13 cellular contexts compared by ENCODE assay signal in the genomic region with DNA sequence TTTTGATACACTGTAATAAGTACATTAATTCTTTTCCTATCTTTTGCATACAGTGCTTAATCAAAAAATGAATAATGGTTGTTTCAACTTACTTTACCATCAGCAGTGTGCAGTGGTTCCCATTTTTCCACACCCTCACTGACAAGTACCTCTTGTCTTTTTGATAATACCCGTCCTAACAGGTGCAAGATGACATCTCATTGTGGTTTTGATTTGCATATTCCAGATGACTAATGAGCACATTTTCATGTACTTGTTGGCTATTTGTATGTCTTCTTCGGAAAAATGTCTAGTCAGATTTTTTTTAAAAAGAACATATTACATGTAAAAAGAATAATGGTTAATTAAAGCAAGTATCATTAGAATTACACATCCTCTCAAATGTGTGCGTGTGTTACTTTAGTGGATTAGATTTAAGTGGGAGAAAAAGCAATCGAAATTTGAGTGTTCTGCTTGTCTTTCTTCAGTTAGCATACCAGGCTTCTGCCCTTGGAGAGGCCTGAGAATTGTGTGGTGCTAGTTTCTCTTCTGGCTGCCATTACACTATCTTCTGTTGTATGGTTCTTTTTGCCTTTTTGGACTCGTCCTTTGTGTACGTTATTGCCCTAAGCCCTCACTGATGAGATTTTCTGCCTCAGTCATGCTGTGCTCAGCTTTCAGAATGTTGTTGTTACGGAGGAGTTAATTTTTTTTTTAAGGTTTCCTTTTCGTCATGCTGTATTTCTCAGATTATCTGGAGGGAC.
DNase-seq lines count a peak whose midpoint lies in the region; ATAC-seq and TF ChIP-seq lines count a peak whose summit lies in the region.
"Had no signal": no experiment of that assay in that cellular context is flagged by ENCODE, and none has a peak within 500 bp of the region (broad histone marks: within the 10 kb centered on the region; RNA-seq: fewer than 3 reads in every experiment).

No MANE protein-coding gene starts in this region.

- TF ChIP-seq CTCF in WERI-Rb-1 (IDR thresholded peaks at IDR 0.05; ENCODE audit: low read depth, low read length), result no peak

- H3K4me1 Mint-ChIP-seq in activated CD8-positive, alpha-beta memory T cell treated with anti-CD3 and anti-CD28 coated beads, Interleukin-2, amount 10 ng/mL, durations not matched to agents 7 days and 5 days, result no peaks in the 10 kb centered on the region

- DNase-seq in germinal center (ENCODE audit: low spot score) (peak; percentile 9), occipital lobe (lab: John Stamatoyannopoulos, UW) (no peak), WERI-Rb-1 (no peak)
- DNase-seq in activated CD8-positive, alpha-beta memory T cell treated with anti-CD3 and anti-CD28 coated beads, Interleukin-2, amount 10 ng/mL, durations not matched to agents 7 days and 5 days, result no peak
- DNase-seq: activated T-cell treated with anti-CD3 and anti-CD28 coated beads for 4 hours, GM23248, NCI-H146, testis had no signal

- no peak overlapping the region for H3K4me3 ChIP-seq in WERI-Rb-1 (ENCODE audit: low read depth, low read length)
- H3K4me3 ChIP-seq: GM23248, testis had no signal

- no peak overlapping the region for H3K27ac ChIP-seq in WERI-Rb-1
- H3K27ac ChIP-seq: C4-2B, GM23248, testis had no signal

- H3K27me3 ChIP-seq in WERI-Rb-1 (ENCODE audit: insufficient read depth, low read depth, severe bottlenecking), result no peaks in the 10 kb centered on the region
- H3K27me3 ChIP-seq: testis had no signal

- H3K9me3 Mint-ChIP-seq in activated CD8-positive, alpha-beta memory T cell treated with anti-CD3 and anti-CD28 coated beads, Interleukin-2, amount 10 ng/mL, durations not matched to agents 7 days and 5 days (ENCODE audit: low read depth), result no peaks in the 10 kb centered on the region

- ATAC-seq in GM18511 (IDR thresholded peaks at IDR 0.05; ENCODE audit: unreplicated experiment) (peak; percentile 78), GM21619 (IDR thresholded peaks at IDR 0.05; ENCODE audit: unreplicated experiment) (peak; percentile 53), HG03565 (IDR thresholded peaks at IDR 0.05; ENCODE audit: unreplicated experiment) (peak; percentile 61), HG02588 (IDR thresholded peaks at IDR 0.05; ENCODE audit: unreplicated experiment) (no peak)
- ATAC-seq in activated CD8-positive, alpha-beta memory T cell treated with anti-CD3 and anti-CD28 coated beads, Interleukin-2, amount 10 ng/mL, durations not matched to agents 7 days and 5 days, result no peak

- no peaks in the 10 kb centered on the region for H3K36me3 ChIP-seq in WERI-Rb-1

- no peaks in the 10 kb centered on the region for H3K9me3 ChIP-seq in WERI-Rb-1 (ENCODE audit: severe bottlenecking)
- H3K9me3 ChIP-seq: testis had no signal

- H3K36me3 Mint-ChIP-seq in activated CD8-positive, alpha-beta memory T cell treated with anti-CD3 and anti-CD28 coated beads, Interleukin-2, amount 10 ng/mL, durations not matched to agents 7 days and 5 days, result no peaks in the 10 kb centered on the region

- no peak overlapping the region for H3K4me3 Mint-ChIP-seq in activated CD8-positive, alpha-beta memory T cell treated with anti-CD3 and anti-CD28 coated beads, Interleukin-2, amount 10 ng/mL, durations not matched to agents 7 days and 5 days

- CTCF ChIA-PET in activated CD8-positive, alpha-beta memory T cell treated with anti-CD3 and anti-CD28 coated beads, Interleukin-2, amount 10 ng/mL, durations not matched to agents 7 days and 5 days (lab: Charles Lee), result no interaction called here

- peaks cover 3% of the 10 kb centered on the region for H3K27me3 Mint-ChIP-seq in activated CD8-positive, alpha-beta memory T cell treated with anti-CD3 and anti-CD28 coated beads, Interleukin-2, amount 10 ng/mL, durations not matched to agents 7 days and 5 days

- H3K27ac Mint-ChIP-seq in activated CD8-positive, alpha-beta memory T cell treated with anti-CD3 and anti-CD28 coated beads, Interleukin-2, amount 10 ng/mL, durations not matched to agents 7 days and 5 days, result no peak overlapping the region

Comparison
In these comparisons a context has a peak if more than half of its experiments do, and no peak if none do; other contexts are left out.
1. ATAC-seq: peak in GM18511 (single experiment), GM21619 (single experiment) and HG03565 (single experiment); none in HG02588 (single experiment) and activated CD8-positive, alpha-beta memory T cell treated with anti-CD3 and anti-CD28 coated beads, Interleukin-2, amount 10 ng/mL, durations not matched to agents 7 days and 5 days (single experiment).